In genomic region chr11:469684-470667, GRCh38 we compare ENCODE assay signal across 8 cellular contexts. TPM values are rescaled to one million over a fixed set of nuclear protein-coding genes. Genes with fewer than 3 reads are reported as not detected.
A peak's percentile ranks its signal among the peaks of the same experiment; 100 is the strongest.
DNase-seq lines count a peak whose midpoint lies in the region; TF ChIP-seq lines count a peak whose summit lies in the region.

No MANE protein-coding gene starts in this region.

- no peaks in the 10 kb centered on the region for H3K9me3 ChIP-seq in BLaER1

- in situ Hi-C loops in SK-MEL-5 (cut with HindIII; ENCODE audit: low pct_unique_long_range_greater_than_20kb, low sequenced_read_pairs) = no loop called here

- no peak overlapping the region for H3K27ac ChIP-seq in BLaER1

- peaks cover 79% of the 10 kb centered on the region for H4K20me1 ChIP-seq in BLaER1

- no peak overlapping the region for H3K4me2 ChIP-seq in BLaER1

- H3K4me3 ChIP-seq in BLaER1 (no peak overlapping the region), fibroblast of villous mesenchyme (ENCODE audit: low read depth, low read length) (peak overlapping the region; percentile 42)

- peak; percentile 92 for DNase-seq in SK-MEL-5 (ENCODE audit: low read depth, low spot score)
- peak; percentile 94 for DNase-seq in fibroblast of villous mesenchyme (ENCODE audit: low read depth)
- DNase-seq in occipital lobe (lab: John Stamatoyannopoulos, UW) = peak; percentile 58
- DNase-seq in activated T-cell treated with anti-CD3 and anti-CD28 coated beads, Interleukin-2, amount 50 U/mL, for 1 hour = no peak
- no peak for DNase-seq in stimulated activated CD4-positive, alpha-beta T cell treated with anti-CD3 and anti-CD28 coated beads, Interleukin-12 subunit alpha, Interleukin-12 subunit beta, amount 100 ng/mL, for 4 hours
- DNase-seq in NCI-H69 (lab: John Stamatoyannopoulos, UW) = no peak
- no peak for DNase-seq in HK-2 (ENCODE audit: unreplicated experiment)

- TF ChIP-seq CTCF in fibroblast of villous mesenchyme (IDR thresholded peaks at IDR 0.05; ENCODE audit: insufficient read depth, low read depth, low read length) = peak; percentile 28

- 0 out of 2 replicates have a peak overlapping the region, but pooled peaks have one; percentile 38 for H3K9ac ChIP-seq in BLaER1

- no peaks in the 10 kb centered on the region for H3K27me3 ChIP-seq in BLaER1

- peaks cover 73% of the 10 kb centered on the region for H3K36me3 ChIP-seq in BLaER1

- H3K4me1 ChIP-seq in BLaER1 = peaks cover 14% of the 10 kb centered on the region

RNA-seq across cellular contexts. Expression of gene PTDSS2, which starts 19.9 kb away (rescaled TPM):
- total RNA-seq in SK-MEL-5 (2014; rRNA removed; shearing (Covaris generic)) = 41.7 and 45.6 TPM in 2 replicates
- 82.2 and 89.5 TPM in 2 replicates for polyA plus RNA-seq in SK-MEL-5 (2015; cell fraction: cytosol; rRNA removed)
- polyA plus RNA-seq in SK-MEL-5 (2015; cell fraction: nucleus; rRNA removed) = 161 and 197 TPM in 2 replicates
- total RNA-seq in fibroblast of villous mesenchyme (31.5 and 34.8 TPM in 2 replicates), occipital lobe (21.8 TPM)

RNA-seq across cellular contexts. Expression of gene ANO9, which starts 28.2 kb away (rescaled TPM):
- not detected in 2 replicates for total RNA-seq in SK-MEL-5 (2014; rRNA removed; shearing (Covaris generic))
- not detected in 2 replicates for polyA plus RNA-seq in SK-MEL-5 (2015; cell fraction: cytosol; rRNA removed)
- 0.14 TPM in 1 of 2 replicates, not detected in the other for polyA plus RNA-seq in SK-MEL-5 (2015; cell fraction: nucleus; rRNA removed)
- total RNA-seq in fibroblast of villous mesenchyme (not detected in 2 replicates), occipital lobe (not detected)

RNA-seq across cellular contexts. Expression of gene RNH1, which starts 37.1 kb away (rescaled TPM):
- 178 and 180 TPM in 2 replicates for total RNA-seq in SK-MEL-5 (2014; rRNA removed; shearing (Covaris generic))
- polyA plus RNA-seq in SK-MEL-5 (2015; cell fraction: cytosol; rRNA removed) = 251 and 289 TPM in 2 replicates
- polyA plus RNA-seq in SK-MEL-5 (2015; cell fraction: nucleus; rRNA removed) = 198 and 206 TPM in 2 replicates
- total RNA-seq in fibroblast of villous mesenchyme = 259 and 276 TPM in 2 replicates
- total RNA-seq in occipital lobe = 42.1 TPM

RNA-seq across cellular contexts. Expression of gene SIGIRR, which starts 55.2 kb away (rescaled TPM):
- 23.4 and 25.6 TPM in 2 replicates for total RNA-seq in SK-MEL-5 (2014; rRNA removed; shearing (Covaris generic))
- polyA plus RNA-seq in SK-MEL-5 (2015; cell fraction: cytosol; rRNA removed) = 35.4 and 55.7 TPM in 2 replicates
- polyA plus RNA-seq in SK-MEL-5 (2015; cell fraction: nucleus; rRNA removed) = 40.3 and 43.2 TPM in 2 replicates
- total RNA-seq in fibroblast of villous mesenchyme (10.8 and 14.5 TPM in 2 replicates), occipital lobe (14.8 TPM)

Comparison
In these comparisons a context has a peak if more than half of its experiments do, and no peak if none do; other contexts are left out.
1. DNase-seq: peak in SK-MEL-5 (single experiment), fibroblast of villous mesenchyme (single experiment) and occipital lobe (single experiment); none in activated T-cell treated with anti-CD3 and anti-CD28 coated beads, Interleukin-2, amount 50 U/mL, for 1 hour (single experiment), stimulated activated CD4-positive, alpha-beta T cell treated with anti-CD3 and anti-CD28 coated beads, Interleukin-12 subunit alpha, Interleukin-12 subunit beta, amount 100 ng/mL, for 4 hours (single experiment), NCI-H69 (single experiment) and HK-2 (single experiment).